Comparison of ENCODE assay signal across 2 cellular contexts in genomic region chr16:89602952-89603590, GRCh38.
TF ChIP-seq lines count a peak whose summit lies in the region.

No MANE protein-coding gene starts in this region.

TF ChIP-seq in A549, 52 proteins besides CTCF, POLR2A, EP300 and RAD21 (continued from another document):
- TF ChIP-seq CEBPB (IDR thresholded peaks at IDR 0.05) (no peak), E2F6 (IDR thresholded peaks at IDR 0.05; ENCODE audit: borderline replicate concordance, low read depth) (no peak), FOSB (CRISPR knock-in tag; IDR thresholded peaks at IDR 0.05) (no peak), RFX5 (IDR thresholded peaks at IDR 0.05) (no peak), PHF8 (IDR thresholded peaks at IDR 0.05; ENCODE audit: borderline replicate concordance, low read depth) (no peak), EHMT2 (IDR thresholded peaks at IDR 0.05; ENCODE audit: low read depth) (no peak), GATA3 (IDR thresholded peaks at IDR 0.05; ENCODE audit: borderline replicate concordance) (no peak), CBX2 (IDR thresholded peaks at IDR 0.05; ENCODE audit: borderline replicate concordance, low read depth) (no peak), HEYL (CRISPR knock-in tag; IDR thresholded peaks at IDR 0.05) (no peak), MYC (IDR thresholded peaks at IDR 0.05; ENCODE audit: borderline replicate concordance, low read length) (no peak), MAFK (IDR thresholded peaks at IDR 0.05; ENCODE audit: partially characterized antibody) (no peak)
- TF ChIP-seq, protein P1, sequence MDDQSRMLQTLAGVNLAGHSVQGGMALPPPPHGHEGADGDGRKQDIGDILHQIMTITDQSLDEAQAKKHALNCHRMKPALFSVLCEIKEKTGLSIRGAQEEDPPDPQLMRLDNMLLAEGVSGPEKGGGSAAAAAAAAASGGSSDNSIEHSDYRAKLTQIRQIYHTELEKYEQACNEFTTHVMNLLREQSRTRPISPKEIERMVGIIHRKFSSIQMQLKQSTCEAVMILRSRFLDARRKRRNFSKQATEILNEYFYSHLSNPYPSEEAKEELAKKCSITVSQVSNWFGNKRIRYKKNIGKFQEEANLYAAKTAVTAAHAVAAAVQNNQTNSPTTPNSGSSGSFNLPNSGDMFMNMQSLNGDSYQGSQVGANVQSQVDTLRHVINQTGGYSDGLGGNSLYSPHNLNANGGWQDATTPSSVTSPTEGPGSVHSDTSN (IDR thresholded peaks at IDR 0.05): no peak
TF ChIP-seq in A549: peak in this region for 0.

TF ChIP-seq in GM12891, 5 proteins besides CTCF, POLR2A, EP300 and RAD21 (continued from another document):
- no peak for TF ChIP-seq POU2F2 (IDR thresholded peaks at IDR 0.05; ENCODE audit: low read depth, low read length)
- TF ChIP-seq PAX5 (IDR thresholded peaks at IDR 0.05; ENCODE audit: insufficient read depth, low read length, severe bottlenecking): no peak
- no peak for TF ChIP-seq TAF1 (IDR thresholded peaks at IDR 0.05; ENCODE audit: low read depth, low read length)
